In the genomic region with DNA sequence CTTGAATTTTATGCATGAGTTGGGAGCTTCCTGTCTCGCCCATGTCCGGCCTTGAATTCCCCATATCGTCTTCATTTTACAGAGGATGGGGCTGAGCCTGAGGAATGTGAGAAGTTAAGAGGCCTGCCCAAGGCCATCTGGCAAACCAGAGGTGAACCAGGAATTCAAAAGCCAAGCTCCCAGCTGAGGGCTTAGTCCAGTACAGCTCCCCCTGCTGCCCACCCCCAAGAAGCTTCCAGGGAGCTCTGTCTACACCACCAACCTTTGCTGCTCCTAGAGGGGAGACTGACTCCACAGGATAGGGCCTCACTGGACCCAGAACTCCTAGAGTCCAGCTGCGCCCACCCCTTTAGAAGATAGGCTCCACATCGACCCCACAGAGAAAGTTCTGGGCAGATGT, we compare ENCODE assay signal across 10 cellular contexts.
A peak's percentile ranks its signal among the peaks of the same experiment; 100 is the strongest.
DNase-seq lines count a peak whose midpoint lies in the region; ATAC-seq and TF ChIP-seq lines count a peak whose summit lies in the region.
"Had no signal": no experiment of that assay in that cellular context is flagged by ENCODE, and none has a peak within 500 bp of the region (broad histone marks: within the 10 kb centered on the region; RNA-seq: fewer than 3 reads in every experiment).

No MANE protein-coding gene starts in this region.

- in situ Hi-C loops in HAP-1 (cut with MboI; ENCODE audit: low sequenced_read_pairs), result no loop called here

- H3K79me2 ChIP-seq in DOHH2 (ENCODE audit: control insufficient read depth, low read length), result no peaks in the 10 kb centered on the region

- H3K27ac ChIP-seq in DOHH2 (ENCODE audit: low read depth, low read length), result no peak overlapping the region
- H3K27ac ChIP-seq: KMS-11 had no signal

- no peaks in the 10 kb centered on the region for H3K36me3 ChIP-seq in DOHH2 (ENCODE audit: control insufficient read depth, low read length)
- no peaks in the 10 kb centered on the region for H3K36me3 ChIP-seq in HAP-1 (replicated peaks)

- no peaks in the 10 kb centered on the region for H3F3A ChIP-seq in DOHH2 (ENCODE audit: control insufficient read depth, insufficient read depth)

- H3K9me3 ChIP-seq in DOHH2 (ENCODE audit: control insufficient read depth, insufficient read depth, low read length), result no peaks in the 10 kb centered on the region
- no peaks in the 10 kb centered on the region for H3K9me3 ChIP-seq in HAP-1

- no peak overlapping the region for H3K4me2 ChIP-seq in DOHH2 (ENCODE audit: low read length)
- H3K4me2 ChIP-seq: KMS-11 had no signal

- H3K4me1 ChIP-seq in DOHH2 (ENCODE audit: control insufficient read depth, low read length), result peaks cover 5% of the 10 kb centered on the region
- H3K4me1 ChIP-seq in HAP-1, result no peaks in the 10 kb centered on the region

- ATAC-seq in GM18511 (IDR thresholded peaks at IDR 0.05; ENCODE audit: unreplicated experiment) (no peak), HG02840 (IDR thresholded peaks at IDR 0.05; ENCODE audit: low FRiP score, unreplicated experiment) (no peak)

- peak; percentile 55 for TF ChIP-seq CTCF in DOHH2 (IDR thresholded peaks at IDR 0.05; ENCODE audit: low read depth, low read length, poor library complexity, severe bottlenecking)

- peak; percentile 18 to 38 for DNase-seq in HAP-1 (ENCODE audit: low spot score in 2 of 2)
- peak; percentile 18 for DNase-seq in SW480 (ENCODE audit: low spot score)
- peak; percentile 0 for DNase-seq in kidney glomerular epithelial cell (lab: John Stamatoyannopoulos, UW)
- DNase-seq in DMS153 treated with DMSO at 0.1 percent for 48 hours (lab: John Stamatoyannopoulos, UW; ENCODE audit: unreplicated experiment), result no peak
- DNase-seq in NCI-H1048 (lab: John Stamatoyannopoulos, UW), result no peak
- DNase-seq: activated T-cell treated with anti-CD3 and anti-CD28 coated beads for 4 hours had no signal

- no peaks in the 10 kb centered on the region for H3K27me3 ChIP-seq in DOHH2 (ENCODE audit: control insufficient read depth, low read length)
- no peaks in the 10 kb centered on the region; the same call in 1 of the 2 replicates for H3K27me3 ChIP-seq in HAP-1 (ENCODE audit: low read depth)

- H3K9me2 ChIP-seq in DOHH2 (replicated peaks; ENCODE audit: control insufficient read depth, low read length), result no peaks in the 10 kb centered on the region

- H3K4me3 ChIP-seq in DOHH2 (ENCODE audit: low read length) (no peak overlapping the region), HAP-1 (no peak overlapping the region)

- H4K20me1 ChIP-seq in DOHH2 (ENCODE audit: control insufficient read depth, insufficient read depth, low read depth, low read length), result no peaks in the 10 kb centered on the region

Comparison
In these comparisons a context has a peak if more than half of its experiments do, and no peak if none do; other contexts are left out.
1. DNase-seq: peak in HAP-1 (2 of 2), SW480 (single experiment) and kidney glomerular epithelial cell (single experiment); none in DMS153 treated with DMSO at 0.1 percent for 48 hours (single experiment) and NCI-H1048 (single experiment).